Comparison of ENCODE assay signal across 39 cellular contexts in the genomic region with DNA sequence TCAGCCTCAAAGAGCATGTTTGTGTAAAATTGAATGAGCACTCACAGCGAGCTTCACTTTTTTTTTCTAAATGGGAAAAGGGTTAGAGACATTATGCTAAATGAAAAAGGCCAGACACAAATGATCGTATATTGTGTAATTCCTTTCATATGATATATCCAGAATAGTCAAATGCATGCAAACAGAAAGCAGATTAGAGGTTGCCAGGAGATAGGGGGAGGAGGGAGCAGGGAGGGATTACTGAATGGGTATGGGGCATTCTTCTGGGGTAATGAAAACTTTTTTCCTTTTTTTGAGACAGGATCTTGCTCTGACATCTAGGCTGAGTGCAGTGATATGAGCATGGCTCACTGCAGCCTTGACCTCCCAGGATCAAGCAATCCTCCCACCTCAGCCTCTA.
"Had no signal": no experiment of that assay in that cellular context is flagged by ENCODE, and none has a peak within 500 bp of the region (broad histone marks: within the 10 kb centered on the region; RNA-seq: fewer than 3 reads in every experiment).

No MANE protein-coding gene starts in this region.

- H3K4me1 ChIP-seq: adrenal gland, ascending aorta, body of pancreas, breast epithelium had no signal

- H3K27me3 Mint-ChIP-seq: activated naive CD4-positive, alpha-beta T cell treated with anti-CD3 and anti-CD28 coated beads, Interleukin-2, amount 50 U/mL, for 24 hours; activated naive CD8-positive, alpha-beta T cell; activated naive CD8-positive, alpha-beta T cell treated with anti-CD3 and anti-CD28 coated beads for 36 hours; activated naive CD8-positive, alpha-beta T cell treated with anti-CD3 and anti-CD28 coated beads, Interleukin-2, amount 10 ng/mL, durations not matched to agents 7 days and 5 days; activated naive CD8-positive, alpha-beta T cell treated with anti-CD3 and anti-CD28 coated beads, Interleukin-2, amount 50 U/mL, for 24 hours had no signal

- H3K9me3 ChIP-seq: adrenal gland, ascending aorta, body of pancreas had no signal

- H3K36me3 ChIP-seq: adrenal gland, ascending aorta, brain microvascular endothelial cell, cardiac muscle cell had no signal

- H3K36me3 Mint-ChIP-seq: activated naive CD4-positive, alpha-beta T cell treated with anti-CD3 and anti-CD28 coated beads, Interleukin-2, amount 50 U/mL, for 24 hours; brain had no signal

- ATAC-seq: activated naive CD4-positive, alpha-beta T cell treated with anti-CD3 and anti-CD28 coated beads, Interleukin-2, amount 50 U/mL, for 72 hours; activated naive CD8-positive, alpha-beta T cell treated with anti-CD3 and anti-CD28 coated beads, Interleukin-2, amount 50 U/mL, for 24 hours; activated T-cell treated with anti-CD3 and anti-CD28 coated beads, Interleukin-2, amount 50 U/mL, for 4 hours; activated T-cell treated with anti-CD3 and anti-CD28 coated beads, Interleukin-2, amount 50 U/mL, for 72 hours; activated T-helper 17 cell treated with anti-CD3 and anti-CD28 coated beads, Interleukin-2, amount 50 U/mL, for 72 hours; body of pancreas had no signal

- DNase-seq: activated effector memory CD4-positive, alpha-beta T cell treated with anti-CD3 and anti-CD28 coated beads, Interleukin-2, amount 50 U/mL, for 16 hours; activated effector memory CD4-positive, alpha-beta T cell treated with Interleukin-2 at 50 U/mL for 16 hours; activated gamma-delta T cell; activated gamma-delta T cell treated with Interleukin-2 at 50 U/mL for 16 hours; activated naive CD4-positive, alpha-beta T cell; activated naive CD4-positive, alpha-beta T cell treated with anti-CD3 and anti-CD28 coated beads for 36 hours; activated naive CD4-positive, alpha-beta T cell treated with anti-CD3 and anti-CD28 coated beads, Interleukin-2, amount 10 ng/mL, durations not matched to agents 7 days and 5 days; activated naive CD4-positive, alpha-beta T cell treated with anti-CD3 and anti-CD28 coated beads, Interleukin-2, amount 50 U/mL, for 16 hours; activated naive CD4-positive, alpha-beta T cell treated with Interleukin-2 at 50 U/mL for 16 hours; activated naive CD8-positive, alpha-beta T cell treated with anti-CD3 and anti-CD28 coated beads for 36 hours; activated naive CD8-positive, alpha-beta T cell treated with anti-CD3 and anti-CD28 coated beads, Interleukin-2, amount 10 ng/mL, durations not matched to agents 7 days and 5 days; activated naive CD8-positive, alpha-beta T cell treated with anti-CD3 and anti-CD28 coated beads, Interleukin-2, amount 50 U/mL, for 24 hours; activated T-cell treated with anti-CD3 and anti-CD28 coated beads for 4 hours; activated T-cell treated with anti-CD3 and anti-CD28 coated beads, Interleukin-2, amount 50 U/mL, for 1 hour; activated T-cell treated with anti-CD3 and anti-CD28 coated beads, Interleukin-2, amount 50 U/mL, for 24 hours; activated T-cell treated with anti-CD3 and anti-CD28 coated beads, Interleukin-2, amount 50 U/mL, for 4 hours; activated T-cell treated with anti-CD3 and anti-CD28 coated beads, Interleukin-2, amount 50 U/mL, for 48 hours; activated T-cell treated with anti-CD3 and anti-CD28 coated beads, Interleukin-2, amount 50 U/mL, for 72 hours; adrenal gland; amniotic stem cell; amygdala; anterior cingulate cortex; aorta; body of pancreas; brain microvascular endothelial cell; caudate nucleus; central memory CD4-positive, alpha-beta T cell; cerebellar nuclear complex had no signal

- H3K4me3 Mint-ChIP-seq: activated naive CD4-positive, alpha-beta T cell treated with anti-CD3 and anti-CD28 coated beads for 36 hours; activated naive CD4-positive, alpha-beta T cell treated with anti-CD3 and anti-CD28 coated beads, Interleukin-2, amount 10 ng/mL, durations not matched to agents 7 days and 5 days; activated naive CD4-positive, alpha-beta T cell treated with anti-CD3 and anti-CD28 coated beads, Interleukin-2, amount 50 U/mL, for 24 hours; activated naive CD8-positive, alpha-beta T cell; activated naive CD8-positive, alpha-beta T cell treated with anti-CD3 and anti-CD28 coated beads for 36 hours; activated naive CD8-positive, alpha-beta T cell treated with anti-CD3 and anti-CD28 coated beads, Interleukin-2, amount 10 ng/mL, durations not matched to agents 7 days and 5 days; activated naive CD8-positive, alpha-beta T cell treated with anti-CD3 and anti-CD28 coated beads, Interleukin-2, amount 50 U/mL, for 24 hours; activated T-cell treated with anti-CD3 and anti-CD28 coated beads, Interleukin-2, amount 50 U/mL, for 24 hours; activated T-cell treated with anti-CD3 and anti-CD28 coated beads, Interleukin-2, amount 50 U/mL, for 4 hours; activated T-cell treated with anti-CD3 and anti-CD28 coated beads, Interleukin-2, amount 50 U/mL, for 72 hours; activated T-helper 1 cell treated with anti-CD3 and anti-CD28 coated beads, Interleukin-12 subunit alpha, Interleukin-12 subunit beta, Interleukin-2, Interleukin-4 antibody, amounts not matched to agents 30 ng/mL and 10 ng/mL and 1 ng/mL, durations not matched to agents 14 hours and 24 hours and 36 hours; activated T-helper 17 cell treated with anti-CD3 and anti-CD28 coated beads, Interleukin-2, amount 50 U/mL, for 72 hours; brain; central memory CD8-positive, alpha-beta T cell had no signal

- H3K27me3 ChIP-seq: adrenal gland, ascending aorta, body of pancreas, brain microvascular endothelial cell, breast epithelium, cardiac muscle cell had no signal

- H3K4me3 ChIP-seq: adrenal gland, ascending aorta, body of pancreas, breast epithelium, cardiac muscle cell had no signal

- H3K27ac Mint-ChIP-seq: activated naive CD4-positive, alpha-beta T cell treated with anti-CD3 and anti-CD28 coated beads for 36 hours; activated naive CD4-positive, alpha-beta T cell treated with anti-CD3 and anti-CD28 coated beads, Interleukin-2, amount 10 ng/mL, durations not matched to agents 7 days and 5 days; activated naive CD4-positive, alpha-beta T cell treated with anti-CD3 and anti-CD28 coated beads, Interleukin-2, amount 50 U/mL, for 24 hours; activated naive CD4-positive, alpha-beta T cell treated with anti-CD3 and anti-CD28 coated beads, Interleukin-2, amount 50 U/mL, for 72 hours; activated naive CD8-positive, alpha-beta T cell; activated naive CD8-positive, alpha-beta T cell treated with anti-CD3 and anti-CD28 coated beads for 36 hours; activated naive CD8-positive, alpha-beta T cell treated with anti-CD3 and anti-CD28 coated beads, Interleukin-2, amount 10 ng/mL, durations not matched to agents 7 days and 5 days; activated naive CD8-positive, alpha-beta T cell treated with anti-CD3 and anti-CD28 coated beads, Interleukin-2, amount 50 U/mL, for 24 hours; activated T-cell treated with anti-CD3 and anti-CD28 coated beads, Interleukin-2, amount 50 U/mL, for 24 hours; activated T-cell treated with anti-CD3 and anti-CD28 coated beads, Interleukin-2, amount 50 U/mL, for 72 hours; activated T-helper 1 cell treated with anti-CD3 and anti-CD28 coated beads, Interleukin-12 subunit alpha, Interleukin-12 subunit beta, Interleukin-2, Interleukin-4 antibody, amounts not matched to agents 30 ng/mL and 10 ng/mL and 1 ng/mL, durations not matched to agents 14 hours and 24 hours and 36 hours; activated T-helper 17 cell treated with anti-CD3 and anti-CD28 coated beads, Interleukin-2, amount 50 U/mL, for 72 hours; activated T-helper 2 cell treated with anti-CD3 and anti-CD28 coated beads, Interferon-gamma antibody, Interleukin-2, Interleukin-4, amounts not matched to agents 10 μg/mL and 5 μg/mL and 100 μg/mL, durations not matched to agents 14 hours and 24 hours and 36 hours had no signal

- H3K27ac ChIP-seq: adrenal gland, ascending aorta, body of pancreas, brain microvascular endothelial cell, breast epithelium, cardiac muscle cell had no signal

- H3K9me3 Mint-ChIP-seq: activated naive CD4-positive, alpha-beta T cell treated with anti-CD3 and anti-CD28 coated beads for 36 hours; activated naive CD4-positive, alpha-beta T cell treated with anti-CD3 and anti-CD28 coated beads, Interleukin-2, amount 50 U/mL, for 24 hours; activated T-cell treated with anti-CD3 and anti-CD28 coated beads, Interleukin-2, amount 50 U/mL, for 4 hours; central memory CD8-positive, alpha-beta T cell had no signal
